2 cellular contexts compared by ENCODE assay signal in genomic region chr2:126877861-126878565, GRCh38.
TF ChIP-seq lines count a peak whose summit lies in the region.

No MANE protein-coding gene starts in this region.

TF ChIP-seq in IMR-90, 13 proteins besides CTCF, POLR2A, EP300 and RAD21:
- TF ChIP-seq RCOR1 (IDR thresholded peaks at IDR 0.05; ENCODE audit: insufficient replicate concordance, low read length): no peak
- no peak for TF ChIP-seq RFX5 (IDR thresholded peaks at IDR 0.05; ENCODE audit: low read depth, low read length)
- no peak for TF ChIP-seq MXI1 (IDR thresholded peaks at IDR 0.05; ENCODE audit: borderline replicate concordance, low read depth, low read length)
- TF ChIP-seq ELK1 (IDR thresholded peaks at IDR 0.05; ENCODE audit: borderline replicate concordance, low read depth, low read length): no peak
- no peak for TF ChIP-seq NFE2L2 (IDR thresholded peaks at IDR 0.05; ENCODE audit: low read depth, low read length)
- TF ChIP-seq FOS (IDR thresholded peaks at IDR 0.05; ENCODE audit: low read depth, low read length): no peak

TF ChIP-seq in H1, 55 proteins besides CTCF, POLR2A, EP300 and RAD21:
- TF ChIP-seq ZNF274 (IDR thresholded peaks at IDR 0.05; ENCODE audit: borderline replicate concordance, extremely low read depth, low read length) (no peak), KDM5A (IDR thresholded peaks at IDR 0.05; ENCODE audit: low read length) (no peak), CEBPB (IDR thresholded peaks at IDR 0.05; ENCODE audit: low read depth, low read length) (no peak), EZH2 (IDR thresholded peaks at IDR 0.05; ENCODE audit: low read depth, low read length, severe bottlenecking) (no peak), SAP30 (IDR thresholded peaks at IDR 0.05; ENCODE audit: insufficient read depth, insufficient replicate concordance, low read length) (no peak), RBBP5 (IDR thresholded peaks at IDR 0.05; ENCODE audit: borderline replicate concordance, low read depth, low read length) (no peak)
TF ChIP-seq in H1: peak in this region for 0.
